ENCODE assay signal across 8 cellular contexts in the genomic region with DNA sequence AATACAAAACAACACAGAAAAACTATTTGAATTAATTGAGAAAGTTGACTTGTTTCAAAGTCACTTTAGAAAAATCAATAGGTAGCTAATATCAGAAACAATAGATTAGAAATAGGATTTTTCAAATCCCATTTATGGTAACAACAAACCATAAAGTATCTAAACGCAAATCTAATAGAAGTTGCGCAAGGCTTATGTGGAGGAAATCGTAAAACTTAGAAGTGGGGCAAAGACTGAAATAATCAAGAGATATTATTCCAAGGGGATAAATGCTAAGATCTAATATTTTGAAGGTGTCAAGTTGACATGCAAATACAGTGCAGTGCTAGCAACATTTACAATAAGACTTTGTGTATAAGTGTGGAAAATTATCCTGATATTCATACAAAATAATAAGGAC.
"Had no signal": no experiment of that assay in that cellular context is flagged by ENCODE, and none has a peak within 500 bp of the region (broad histone marks: within the 10 kb centered on the region; RNA-seq: fewer than 3 reads in every experiment).

No MANE protein-coding gene starts in this region.

- DNase-seq: GDM1, GF-D8 had no signal

- H3K4me3 ChIP-seq: GM12878 had no signal

- FAIRE-seq: G401.6, GM12878, GM12891, GM12892, GM18507, GM19239 had no signal

- ATAC-seq: GM12878 had no signal
